Comparison of ENCODE assay signal across 9 cellular contexts in genomic region chr9:93308676-93309075, GRCh38.
"Had no signal": no experiment of that assay in that cellular context is flagged by ENCODE, and none has a peak within 500 bp of the region (broad histone marks: within the 10 kb centered on the region; RNA-seq: fewer than 3 reads in every experiment).

No MANE protein-coding gene starts in this region.

- H3K36me3 Mint-ChIP-seq: naive B cell had no signal

- H3K4me3 ChIP-seq: heart left ventricle, lung, vagina had no signal

- H3K27ac ChIP-seq: heart left ventricle, vagina had no signal

- ATAC-seq: activated T-cell treated with anti-CD3 and anti-CD28 coated beads, Interleukin-2, amount 50 U/mL, for 72 hours; heart left ventricle; T-helper 17 cell had no signal

- H3K9me3 Mint-ChIP-seq: activated T-cell treated with anti-CD3 and anti-CD28 coated beads, Interleukin-2, amount 50 U/mL, for 72 hours; naive B cell had no signal

- H3K27ac Mint-ChIP-seq: activated T-cell treated with anti-CD3 and anti-CD28 coated beads, Interleukin-2, amount 50 U/mL, for 72 hours; T-helper 17 cell had no signal

- H3K27me3 ChIP-seq: heart left ventricle, vagina had no signal

- DNase-seq: activated CD4-positive, CD25-positive, alpha-beta regulatory T cell; activated naive CD4-positive, alpha-beta T cell; activated T-cell treated with anti-CD3 and anti-CD28 coated beads, Interleukin-2, amount 50 U/mL, for 72 hours; effector CD4-positive, alpha-beta T cell; naive B cell; T-helper 17 cell had no signal

- H3K9me3 ChIP-seq: heart left ventricle, vagina had no signal

- H3K4me3 Mint-ChIP-seq: activated T-cell treated with anti-CD3 and anti-CD28 coated beads, Interleukin-2, amount 50 U/mL, for 72 hours; naive B cell; T-helper 17 cell had no signal

- H3K36me3 ChIP-seq: vagina had no signal
